1 cellular context compared by ENCODE assay signal in the genomic region with DNA sequence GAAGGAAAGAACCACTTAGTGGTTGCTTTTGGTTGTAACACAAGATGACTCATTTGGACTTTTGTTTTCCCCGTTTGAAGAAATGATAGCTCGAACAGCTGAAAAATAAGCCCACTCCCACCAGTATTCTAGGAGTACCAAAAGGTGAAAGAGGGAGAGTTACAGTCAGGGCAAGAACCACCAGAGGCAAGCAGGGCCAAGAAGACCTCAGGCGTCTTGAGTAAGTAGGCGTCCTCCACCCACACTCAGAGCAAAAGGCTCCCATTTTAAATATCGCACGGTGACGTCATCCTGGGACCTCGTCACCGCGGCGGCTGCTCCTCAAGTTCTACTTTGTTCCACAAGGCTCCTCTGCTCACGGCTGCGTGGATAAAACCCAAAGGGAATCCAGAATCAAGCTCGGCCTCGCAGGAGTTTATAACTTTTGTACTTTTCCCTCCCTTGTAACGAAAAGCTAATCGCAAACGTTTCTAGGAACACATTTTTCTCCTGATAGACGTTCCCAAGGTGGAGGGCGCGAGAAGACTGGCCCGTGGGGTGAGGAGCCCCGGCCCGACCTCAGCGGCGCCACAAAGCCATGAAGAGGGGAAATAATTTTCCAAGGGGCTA.
TF ChIP-seq lines count a peak whose summit lies in the region.

No MANE protein-coding gene starts in this region.

TF ChIP-seq in K562, 482 proteins besides CTCF, POLR2A, EP300 and RAD21 (continued from another document):
- TF ChIP-seq, protein P1, sequence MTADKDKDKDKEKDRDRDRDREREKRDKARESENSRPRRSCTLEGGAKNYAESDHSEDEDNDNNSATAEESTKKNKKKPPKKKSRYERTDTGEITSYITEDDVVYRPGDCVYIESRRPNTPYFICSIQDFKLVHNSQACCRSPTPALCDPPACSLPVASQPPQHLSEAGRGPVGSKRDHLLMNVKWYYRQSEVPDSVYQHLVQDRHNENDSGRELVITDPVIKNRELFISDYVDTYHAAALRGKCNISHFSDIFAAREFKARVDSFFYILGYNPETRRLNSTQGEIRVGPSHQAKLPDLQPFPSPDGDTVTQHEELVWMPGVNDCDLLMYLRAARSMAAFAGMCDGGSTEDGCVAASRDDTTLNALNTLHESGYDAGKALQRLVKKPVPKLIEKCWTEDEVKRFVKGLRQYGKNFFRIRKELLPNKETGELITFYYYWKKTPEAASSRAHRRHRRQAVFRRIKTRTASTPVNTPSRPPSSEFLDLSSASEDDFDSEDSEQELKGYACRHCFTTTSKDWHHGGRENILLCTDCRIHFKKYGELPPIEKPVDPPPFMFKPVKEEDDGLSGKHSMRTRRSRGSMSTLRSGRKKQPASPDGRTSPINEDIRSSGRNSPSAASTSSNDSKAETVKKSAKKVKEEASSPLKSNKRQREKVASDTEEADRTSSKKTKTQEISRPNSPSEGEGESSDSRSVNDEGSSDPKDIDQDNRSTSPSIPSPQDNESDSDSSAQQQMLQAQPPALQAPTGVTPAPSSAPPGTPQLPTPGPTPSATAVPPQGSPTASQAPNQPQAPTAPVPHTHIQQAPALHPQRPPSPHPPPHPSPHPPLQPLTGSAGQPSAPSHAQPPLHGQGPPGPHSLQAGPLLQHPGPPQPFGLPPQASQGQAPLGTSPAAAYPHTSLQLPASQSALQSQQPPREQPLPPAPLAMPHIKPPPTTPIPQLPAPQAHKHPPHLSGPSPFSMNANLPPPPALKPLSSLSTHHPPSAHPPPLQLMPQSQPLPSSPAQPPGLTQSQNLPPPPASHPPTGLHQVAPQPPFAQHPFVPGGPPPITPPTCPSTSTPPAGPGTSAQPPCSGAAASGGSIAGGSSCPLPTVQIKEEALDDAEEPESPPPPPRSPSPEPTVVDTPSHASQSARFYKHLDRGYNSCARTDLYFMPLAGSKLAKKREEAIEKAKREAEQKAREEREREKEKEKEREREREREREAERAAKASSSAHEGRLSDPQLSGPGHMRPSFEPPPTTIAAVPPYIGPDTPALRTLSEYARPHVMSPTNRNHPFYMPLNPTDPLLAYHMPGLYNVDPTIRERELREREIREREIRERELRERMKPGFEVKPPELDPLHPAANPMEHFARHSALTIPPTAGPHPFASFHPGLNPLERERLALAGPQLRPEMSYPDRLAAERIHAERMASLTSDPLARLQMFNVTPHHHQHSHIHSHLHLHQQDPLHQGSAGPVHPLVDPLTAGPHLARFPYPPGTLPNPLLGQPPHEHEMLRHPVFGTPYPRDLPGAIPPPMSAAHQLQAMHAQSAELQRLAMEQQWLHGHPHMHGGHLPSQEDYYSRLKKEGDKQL (CRISPR knock-in tag; IDR thresholded peaks at IDR 0.05; ENCODE audit: borderline replicate concordance): no peak
- no peak for TF ChIP-seq ZNF785 (CRISPR knock-in tag; IDR thresholded peaks at IDR 0.05)
- TF ChIP-seq TRIM28 (IDR thresholded peaks at IDR 0.05): no peak
- TF ChIP-seq SRF (CRISPR knock-in tag; IDR thresholded peaks at IDR 0.05): no peak
- no peak for TF ChIP-seq DMBX1 (CRISPR knock-in tag; IDR thresholded peaks at IDR 0.05; ENCODE audit: borderline replicate concordance)
- TF ChIP-seq, protein P2, sequence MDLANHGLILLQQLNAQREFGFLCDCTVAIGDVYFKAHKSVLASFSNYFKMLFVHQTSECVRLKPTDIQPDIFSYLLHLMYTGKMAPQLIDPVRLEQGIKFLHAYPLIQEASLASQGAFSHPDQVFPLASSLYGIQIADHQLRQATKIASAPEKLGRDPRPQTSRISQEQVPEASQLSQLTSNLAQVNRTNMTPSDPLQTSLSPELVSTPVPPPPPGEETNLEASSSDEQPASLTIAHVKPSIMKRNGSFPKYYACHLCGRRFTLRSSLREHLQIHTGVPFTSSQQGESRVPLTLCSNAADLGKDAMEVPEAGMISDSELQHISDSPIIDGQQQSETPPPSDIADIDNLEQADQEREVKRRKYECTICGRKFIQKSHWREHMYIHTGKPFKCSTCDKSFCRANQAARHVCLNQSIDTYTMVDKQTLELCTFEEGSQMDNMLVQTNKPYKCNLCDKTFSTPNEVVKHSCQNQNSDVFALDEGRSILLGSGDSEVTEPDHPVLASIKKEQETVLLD (IDR thresholded peaks at IDR 0.05): no peak
- no peak for TF ChIP-seq ILF3 (IDR thresholded peaks at IDR 0.05; ENCODE audit: borderline replicate concordance)
- TF ChIP-seq, protein P3, sequence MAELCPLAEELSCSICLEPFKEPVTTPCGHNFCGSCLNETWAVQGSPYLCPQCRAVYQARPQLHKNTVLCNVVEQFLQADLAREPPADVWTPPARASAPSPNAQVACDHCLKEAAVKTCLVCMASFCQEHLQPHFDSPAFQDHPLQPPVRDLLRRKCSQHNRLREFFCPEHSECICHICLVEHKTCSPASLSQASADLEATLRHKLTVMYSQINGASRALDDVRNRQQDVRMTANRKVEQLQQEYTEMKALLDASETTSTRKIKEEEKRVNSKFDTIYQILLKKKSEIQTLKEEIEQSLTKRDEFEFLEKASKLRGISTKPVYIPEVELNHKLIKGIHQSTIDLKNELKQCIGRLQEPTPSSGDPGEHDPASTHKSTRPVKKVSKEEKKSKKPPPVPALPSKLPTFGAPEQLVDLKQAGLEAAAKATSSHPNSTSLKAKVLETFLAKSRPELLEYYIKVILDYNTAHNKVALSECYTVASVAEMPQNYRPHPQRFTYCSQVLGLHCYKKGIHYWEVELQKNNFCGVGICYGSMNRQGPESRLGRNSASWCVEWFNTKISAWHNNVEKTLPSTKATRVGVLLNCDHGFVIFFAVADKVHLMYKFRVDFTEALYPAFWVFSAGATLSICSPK (IDR thresholded peaks at IDR 0.05; ENCODE audit: borderline replicate concordance): no peak
- TF ChIP-seq, protein P4, sequence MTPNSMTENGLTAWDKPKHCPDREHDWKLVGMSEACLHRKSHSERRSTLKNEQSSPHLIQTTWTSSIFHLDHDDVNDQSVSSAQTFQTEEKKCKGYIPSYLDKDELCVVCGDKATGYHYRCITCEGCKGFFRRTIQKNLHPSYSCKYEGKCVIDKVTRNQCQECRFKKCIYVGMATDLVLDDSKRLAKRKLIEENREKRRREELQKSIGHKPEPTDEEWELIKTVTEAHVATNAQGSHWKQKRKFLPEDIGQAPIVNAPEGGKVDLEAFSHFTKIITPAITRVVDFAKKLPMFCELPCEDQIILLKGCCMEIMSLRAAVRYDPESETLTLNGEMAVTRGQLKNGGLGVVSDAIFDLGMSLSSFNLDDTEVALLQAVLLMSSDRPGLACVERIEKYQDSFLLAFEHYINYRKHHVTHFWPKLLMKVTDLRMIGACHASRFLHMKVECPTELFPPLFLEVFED (CRISPR knock-in tag; conservative IDR thresholded peaks at IDR 0.05): no peak
- no peak for TF ChIP-seq MAFK (IDR thresholded peaks at IDR 0.05; ENCODE audit: low read length)
- no peak for TF ChIP-seq ESRRB (CRISPR knock-in tag; IDR thresholded peaks at IDR 0.05; ENCODE audit: borderline replicate concordance)
- TF ChIP-seq ZNF436 (CRISPR knock-in tag; IDR thresholded peaks at IDR 0.05): no peak
- TF ChIP-seq, protein P5, sequence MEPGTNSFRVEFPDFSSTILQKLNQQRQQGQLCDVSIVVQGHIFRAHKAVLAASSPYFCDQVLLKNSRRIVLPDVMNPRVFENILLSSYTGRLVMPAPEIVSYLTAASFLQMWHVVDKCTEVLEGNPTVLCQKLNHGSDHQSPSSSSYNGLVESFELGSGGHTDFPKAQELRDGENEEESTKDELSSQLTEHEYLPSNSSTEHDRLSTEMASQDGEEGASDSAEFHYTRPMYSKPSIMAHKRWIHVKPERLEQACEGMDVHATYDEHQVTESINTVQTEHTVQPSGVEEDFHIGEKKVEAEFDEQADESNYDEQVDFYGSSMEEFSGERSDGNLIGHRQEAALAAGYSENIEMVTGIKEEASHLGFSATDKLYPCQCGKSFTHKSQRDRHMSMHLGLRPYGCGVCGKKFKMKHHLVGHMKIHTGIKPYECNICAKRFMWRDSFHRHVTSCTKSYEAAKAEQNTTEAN (CRISPR knock-in tag; IDR thresholded peaks at IDR 0.05): no peak
- no peak for TF ChIP-seq ZNF778 (CRISPR knock-in tag; IDR thresholded peaks at IDR 0.05)
- no peak for TF ChIP-seq WHSC1 (IDR thresholded peaks at IDR 0.05; ENCODE audit: low read length)
- no peak for TF ChIP-seq CTBP1 (IDR thresholded peaks at IDR 0.05; ENCODE audit: borderline replicate concordance)
- TF ChIP-seq YY1 (IDR thresholded peaks at IDR 0.05; ENCODE audit: borderline replicate concordance in 1 of 3, control insufficient read depth in 1 of 3, extremely low read depth in 1 of 3, insufficient read depth in 3 of 3, insufficient read length in 1 of 3, insufficient replicate concordance in 2 of 3, low read depth in 1 of 3, low read length in 2 of 3): peak; percentile 28 to 84 (median 56)
- peak; percentile 69 for TF ChIP-seq SUPT5H (IDR thresholded peaks at IDR 0.05)
- TF ChIP-seq GATA2 (CRISPR knock-in tag; IDR thresholded peaks at IDR 0.05): no peak
- TF ChIP-seq MCM7 (IDR thresholded peaks at IDR 0.05): no peak
- TF ChIP-seq SMARCC2 (IDR thresholded peaks at IDR 0.05; ENCODE audit: low read depth): no peak; the same call in 1 of the 2 replicates
- TF ChIP-seq ERF (CRISPR knock-in tag; IDR thresholded peaks at IDR 0.05): no peak
- TF ChIP-seq HLTF (IDR thresholded peaks at IDR 0.05): no peak
- TF ChIP-seq, protein P6, sequence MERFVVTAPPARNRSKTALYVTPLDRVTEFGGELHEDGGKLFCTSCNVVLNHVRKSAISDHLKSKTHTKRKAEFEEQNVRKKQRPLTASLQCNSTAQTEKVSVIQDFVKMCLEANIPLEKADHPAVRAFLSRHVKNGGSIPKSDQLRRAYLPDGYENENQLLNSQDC (CRISPR knock-in tag; IDR thresholded peaks at IDR 0.05): no peak
- TF ChIP-seq ZNF561 (CRISPR knock-in tag; conservative IDR thresholded peaks at IDR 0.05): no peak
- TF ChIP-seq ZNF274 (IDR thresholded peaks at IDR 0.05; ENCODE audit: borderline replicate concordance, low read depth, low read length): no peak
- TF ChIP-seq SIN3A (IDR thresholded peaks at IDR 0.05; ENCODE audit: borderline replicate concordance in 2 of 2, control insufficient read depth in 1 of 2, low read depth in 2 of 2, low read length in 2 of 2): no peak; a peak in 1 of 4 replicates
- no peak for TF ChIP-seq ZNF764 (CRISPR knock-in tag; IDR thresholded peaks at IDR 0.05; ENCODE audit: low read depth)
- no peak for TF ChIP-seq RB1 (IDR thresholded peaks at IDR 0.05; ENCODE audit: low read depth)
- no peak for TF ChIP-seq TBL1XR1 (IDR thresholded peaks at IDR 0.05; ENCODE audit: low read length in 2 of 2)
- TF ChIP-seq SNRNP70 (optimal IDR thresholded peaks at IDR 0.05; ENCODE audit: low read depth, low read length): no peak
